In genomic region chr18:1232867-1233266, GRCh38 we compare ENCODE assay signal across 26 cellular contexts.
"Had no signal": no experiment of that assay in that cellular context is flagged by ENCODE, and none has a peak within 500 bp of the region (broad histone marks: within the 10 kb centered on the region; RNA-seq: fewer than 3 reads in every experiment).

No MANE protein-coding gene starts in this region.

- H3K4me3 ChIP-seq: stomach, suprapubic skin, testis, thoracic aorta, thyroid gland, tibial artery, tibial nerve, transverse colon, upper lobe of left lung, upper lobe of right lung, uterus, vagina had no signal

- H3K36me3 ChIP-seq: stomach, suprapubic skin, thoracic aorta, thyroid gland, tibial artery, tibial nerve, transverse colon, upper lobe of left lung, upper lobe of right lung, uterus, vagina had no signal

- ATAC-seq: stimulated activated effector memory CD8-positive, alpha-beta T cell treated with anti-CD3 and anti-CD28 coated beads, Interleukin-12 subunit alpha, Interleukin-12 subunit beta, amount 100 ng/mL, for 72 hours; stimulated activated memory B cell treated with anti-CD40 and anti-IgM and Interleukin-4, amounts not matched to agents 10 μg/mL and 1 μg/mL and 100 μg/mL, for 72 hours; stimulated activated naive B cell treated with anti-CD40 and anti-IgM and Interleukin-4, amounts not matched to agents 10 μg/mL and 1 μg/mL and 100 μg/mL, for 72 hours; stimulated activated naive CD8-positive, alpha-beta T cell treated with anti-CD3 and anti-CD28 coated beads, Interleukin-15, amount 100 ng/mL, for 72 hours; stimulated activated naive CD8-positive, alpha-beta T cell treated with anti-CD3 and anti-CD28 coated beads, Interleukin-15, Interleukin-2, amounts not matched to agents 100 U/mL and 50 U/mL, for 24 hours; upper lobe of right lung had no signal

- H3K4me1 ChIP-seq: stomach, suprapubic skin, testis, thyroid gland, tibial artery, tibial nerve, transverse colon, upper lobe of left lung, upper lobe of right lung, uterus, vagina had no signal

- DNase-seq: stimulated activated CD4-positive, alpha-beta T cell treated with anti-CD3 and anti-CD28 coated beads, Interleukin-2, amount 100 ng/mL, for 48 hours; stimulated activated CD4-positive, alpha-beta T cell treated with anti-CD3 and anti-CD28 coated beads, Interleukin-4, amount 100 ng/mL, for 1 hour; stimulated activated CD4-positive, alpha-beta T cell treated with anti-CD3 and anti-CD28 coated beads, Interleukin-4, amount 100 ng/mL, for 24 hours; stimulated activated CD4-positive, alpha-beta T cell treated with anti-CD3 and anti-CD28 coated beads, Interleukin-4, amount 100 ng/mL, for 4 hours; stimulated activated CD8-positive, alpha-beta memory T cell treated with anti-CD3 and anti-CD28 coated beads, Interleukin-4, amount 100 ng/mL, for 48 hours; stimulated activated naive B cell treated with anti-CD40 and anti-IgM and Interleukin-4, amounts not matched to agents 10 μg/mL and 1 μg/mL and 100 μg/mL, for 72 hours; stimulated activated naive CD4-positive, alpha-beta T cell; stimulated activated naive CD4-positive, alpha-beta T cell treated with Interleukin-2 at 50 U/mL for 16 hours; stimulated activated naive CD8-positive, alpha-beta T cell treated with anti-CD3 and anti-CD28 coated beads, Interleukin-15, amount 100 ng/mL, for 72 hours; stimulated activated naive CD8-positive, alpha-beta T cell treated with anti-CD3 and anti-CD28 coated beads, Interleukin-15, Interleukin-2, amounts not matched to agents 100 U/mL and 50 U/mL, for 24 hours; stomach; substantia nigra; testis; thyroid gland; tibial artery; transverse colon; trophoblast cell; upper lobe of left lung; upper lobe of right lung; uterus had no signal

- H3K27ac ChIP-seq: stomach, suprapubic skin, testis, thoracic aorta, thyroid gland, tibial artery, tibial nerve, transverse colon, upper lobe of left lung, upper lobe of right lung, uterus, vagina had no signal

- H3K27me3 ChIP-seq: stomach, suprapubic skin, testis, thyroid gland, tibial artery, tibial nerve, transverse colon, upper lobe of left lung, upper lobe of right lung, uterus, vagina had no signal

- H3K9me3 ChIP-seq: testis, thyroid gland, uterus, vagina had no signal
